ENCODE assay signal across 14 cellular contexts in the genomic region with DNA sequence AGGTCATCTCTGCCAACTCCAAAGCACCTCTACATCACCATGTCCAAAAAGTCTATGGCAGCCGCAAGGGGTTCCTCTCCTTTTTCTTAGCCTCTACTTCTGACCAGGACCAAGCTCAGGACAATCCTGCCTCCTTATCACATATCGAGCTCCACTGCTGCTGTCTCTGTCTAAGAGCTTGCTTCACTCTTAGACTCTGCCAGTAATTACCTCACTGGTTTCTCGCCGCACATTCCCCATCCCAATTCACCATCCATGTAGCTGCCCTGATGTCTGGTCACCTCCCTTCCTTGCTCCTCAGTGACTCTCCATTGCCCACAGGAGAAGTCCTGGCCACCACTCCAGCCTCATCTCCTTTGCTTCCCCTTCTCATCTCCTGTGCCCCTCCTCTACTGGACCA. TPM values are rescaled to one million over a fixed set of nuclear protein-coding genes. Genes with fewer than 3 reads are reported as not detected.
"Had no signal": no experiment of that assay in that cellular context is flagged by ENCODE, and none has a peak within 500 bp of the region (broad histone marks: within the 10 kb centered on the region; RNA-seq: fewer than 3 reads in every experiment).

No MANE protein-coding gene starts in this region.

- H3K27me3 ChIP-seq: cardiac muscle cell, pancreas, transverse colon, vagina had no signal

- DNase-seq: activated CD4-positive, CD25-positive, alpha-beta regulatory T cell treated with anti-CD3 and anti-CD28 coated beads, Interleukin-2, amount 50 U/mL, for 72 hours; activated naive CD4-positive, alpha-beta T cell; activated naive CD8-positive, alpha-beta T cell treated with anti-CD3 and anti-CD28 coated beads, Interleukin-2, amount 10 ng/mL, durations not matched to agents 7 days and 5 days; lower lobe of right lung; midbrain; pancreas; stimulated activated CD4-positive, alpha-beta T cell treated with anti-CD3 and anti-CD28 coated beads, Interleukin-2, amount 100 ng/mL, for 48 hours; stimulated activated naive B cell treated with anti-CD40 and anti-IgM and Interleukin-4, amounts not matched to agents 10 μg/mL and 1 μg/mL and 100 μg/mL, for 72 hours; substantia nigra; T-helper 9 cell; transverse colon had no signal

- H3K27me3 Mint-ChIP-seq: stimulated activated naive B cell treated with anti-CD40 and anti-IgM and Interleukin-4, amounts not matched to agents 10 μg/mL and 1 μg/mL and 100 μg/mL, for 72 hours had no signal

- H3K4me1 ChIP-seq: pancreas had no signal

- H3K9me3 ChIP-seq: lower lobe of right lung, pancreas, transverse colon, vagina had no signal

- H3K27ac ChIP-seq: cardiac muscle cell, lower lobe of right lung, pancreas, transverse colon, vagina had no signal

- H3K36me3 ChIP-seq: cardiac muscle cell, transverse colon had no signal

- H3K27ac Mint-ChIP-seq: activated naive CD8-positive, alpha-beta T cell treated with anti-CD3 and anti-CD28 coated beads, Interleukin-2, amount 10 ng/mL, durations not matched to agents 7 days and 5 days; stimulated activated naive B cell treated with anti-CD40 and anti-IgM and Interleukin-4, amounts not matched to agents 10 μg/mL and 1 μg/mL and 100 μg/mL, for 72 hours had no signal

- ATAC-seq: lower lobe of right lung; stimulated activated naive B cell treated with anti-CD40 and anti-IgM and Interleukin-4, amounts not matched to agents 10 μg/mL and 1 μg/mL and 100 μg/mL, for 72 hours had no signal

- H3K9me3 Mint-ChIP-seq: activated naive CD8-positive, alpha-beta T cell treated with anti-CD3 and anti-CD28 coated beads, Interleukin-2, amount 10 ng/mL, durations not matched to agents 7 days and 5 days; stimulated activated naive B cell treated with anti-CD40 and anti-IgM and Interleukin-4, amounts not matched to agents 10 μg/mL and 1 μg/mL and 100 μg/mL, for 72 hours had no signal

- H3K4me3 ChIP-seq: cardiac muscle cell, lower lobe of right lung, pancreas, transverse colon, vagina had no signal

- H3K4me3 Mint-ChIP-seq: activated naive CD8-positive, alpha-beta T cell treated with anti-CD3 and anti-CD28 coated beads, Interleukin-2, amount 10 ng/mL, durations not matched to agents 7 days and 5 days; stimulated activated naive B cell treated with anti-CD40 and anti-IgM and Interleukin-4, amounts not matched to agents 10 μg/mL and 1 μg/mL and 100 μg/mL, for 72 hours had no signal

RNA-seq across cellular contexts. Expression of gene PI16, which starts 24.1 kb away (rescaled TPM):
- total RNA-seq: cardiac muscle cell, myocyte had no signal
